ENCODE assay signal across 9 cellular contexts in genomic region chr19:10730932-10731331, GRCh38. TPM values are rescaled to one million over a fixed set of nuclear protein-coding genes. Genes with fewer than 3 reads are reported as not detected.
DNase-seq lines count a peak whose midpoint lies in the region; ATAC-seq and TF ChIP-seq lines count a peak whose summit lies in the region.
"Had no signal": no experiment of that assay in that cellular context is flagged by ENCODE, and none has a peak within 500 bp of the region (broad histone marks: within the 10 kb centered on the region; RNA-seq: fewer than 3 reads in every experiment).

No MANE protein-coding gene starts in this region.

- H3K4me1 ChIP-seq in BLaER1 (peaks cover 100% of the 10 kb centered on the region), mucosa of rectum (ENCODE audit: control insufficient read depth in 2 of 2, insufficient read depth in 2 of 2, low read length in 2 of 2) (peaks cover 23 to 47% of the 10 kb centered on the region in 2 donors)

- H3K36me3 ChIP-seq in BLaER1 (peaks cover 46% of the 10 kb centered on the region), mucosa of rectum (ENCODE audit: control insufficient read depth in 2 of 2, insufficient read depth in 2 of 2, low read length in 2 of 2) (peaks cover 5 to 16% of the 10 kb centered on the region in 2 donors)

- H3K9me3 Mint-ChIP-seq in IgD-negative memory B cell (no peaks in the 10 kb centered on the region), chondrocyte (ENCODE audit: low read depth) (no peaks in the 10 kb centered on the region)
- no peaks in the 10 kb centered on the region for H3K9me3 Mint-ChIP-seq in dendritic cell treated with granulocyte-macrophage colony-stimulating factor and Interleukin-4, amounts not matched to agents 40 ng/mL and 50 ng/mL, for 4 days

- 0 out of 2 replicates have a peak, but pooled peaks cover 5% of the 10 kb centered on the region for H4K20me1 ChIP-seq in BLaER1

- no peaks in the 10 kb centered on the region for H3K9me3 ChIP-seq in BLaER1
- no peaks in the 10 kb centered on the region for H3K9me3 ChIP-seq in mucosa of rectum (ENCODE audit: control insufficient read depth in 2 of 2, low read length in 2 of 2)

- H3K27me3 Mint-ChIP-seq in IgD-negative memory B cell (no peaks in the 10 kb centered on the region), chondrocyte (ENCODE audit: low read depth) (no peaks in the 10 kb centered on the region)
- H3K27me3 Mint-ChIP-seq in dendritic cell treated with granulocyte-macrophage colony-stimulating factor and Interleukin-4, amounts not matched to agents 40 ng/mL and 50 ng/mL, for 4 days: no peaks in the 10 kb centered on the region

- TF ChIP-seq CTCF in chondrocyte (IDR thresholded peaks at IDR 0.05): no peak

- H3K27ac ChIP-seq in BLaER1: peak overlapping the region; percentile 93
- peak overlapping the region; percentile 71 to 79 for H3K27ac ChIP-seq in mucosa of rectum (ENCODE audit: low read depth in 2 of 2, low read length in 2 of 2)

- peak overlapping the region; percentile 51 for H3K4me3 ChIP-seq in BLaER1
- H3K4me3 ChIP-seq in mucosa of rectum (ENCODE audit: low read length in 2 of 2): no peak overlapping the region

- H3K4me1 Mint-ChIP-seq in IgD-negative memory B cell (peaks cover 24 to 35% (median 25%) of the 10 kb centered on the region in 3 donors), chondrocyte (ENCODE audit: low read depth) (peaks cover 12% of the 10 kb centered on the region)
- H3K4me1 Mint-ChIP-seq in dendritic cell treated with granulocyte-macrophage colony-stimulating factor and Interleukin-4, amounts not matched to agents 40 ng/mL and 50 ng/mL, for 4 days (ENCODE audit: low read depth): peaks cover 69% of the 10 kb centered on the region

- H3K27ac Mint-ChIP-seq in IgD-negative memory B cell (peak overlapping the region; percentile 80 to 98 (median 97)), chondrocyte (ENCODE audit: unreplicated experiment) (no peak overlapping the region)
- H3K27ac Mint-ChIP-seq in dendritic cell treated with granulocyte-macrophage colony-stimulating factor and Interleukin-4, amounts not matched to agents 40 ng/mL and 50 ng/mL, for 4 days: peak overlapping the region; percentile 85

- peak overlapping the region; percentile 95 for H3K4me2 ChIP-seq in BLaER1

- H3K9ac ChIP-seq in BLaER1: peak overlapping the region; percentile 79
- H3K9ac ChIP-seq in mucosa of rectum (ENCODE audit: low read depth in 1 of 2, low read length in 2 of 2): peak overlapping the region; percentile 13 to 47

- peak overlapping the region in 3 of 4 donors; percentile 29 to 87 (median 66) for H3K4me3 Mint-ChIP-seq in IgD-negative memory B cell
- H3K4me3 Mint-ChIP-seq in dendritic cell treated with granulocyte-macrophage colony-stimulating factor and Interleukin-4, amounts not matched to agents 40 ng/mL and 50 ng/mL, for 4 days: peak overlapping the region; percentile 51
- H3K4me3 Mint-ChIP-seq in chondrocyte (ENCODE audit: unreplicated experiment): no peak overlapping the region

- ATAC-seq in HG02588 (IDR thresholded peaks at IDR 0.05; ENCODE audit: unreplicated experiment): no peak
- ATAC-seq in HG03175 (IDR thresholded peaks at IDR 0.05; ENCODE audit: unreplicated experiment): no peak

- no peak for DNase-seq in NCI-H2227 treated with DMSO at 0.1 percent for 48 hours (lab: John Stamatoyannopoulos, UW)
- DNase-seq in chondrocyte (ENCODE audit: low spot score): no peak
- DNase-seq: NCI-H1694 had no signal

- H3K36me3 Mint-ChIP-seq in IgD-negative memory B cell (peaks cover 3% of the 10 kb centered on the region), chondrocyte (ENCODE audit: low read depth) (peaks cover 1% of the 10 kb centered on the region)
- H3K36me3 Mint-ChIP-seq in dendritic cell treated with granulocyte-macrophage colony-stimulating factor and Interleukin-4, amounts not matched to agents 40 ng/mL and 50 ng/mL, for 4 days (ENCODE audit: low read depth): peaks cover 30% of the 10 kb centered on the region

- intact Hi-C loops in dendritic cell treated with granulocyte-macrophage colony-stimulating factor and Interleukin-4, amounts not matched to agents 40 ng/mL and 50 ng/mL, for 4 days (cut with micrococcal nuclease): no loop called here

- H3K27me3 ChIP-seq in BLaER1 (no peaks in the 10 kb centered on the region), mucosa of rectum (ENCODE audit: control insufficient read depth in 2 of 2, insufficient read depth in 2 of 2, low read length in 2 of 2) (no peaks in the 10 kb centered on the region)

RNA-seq across cellular contexts. Expression of gene DNM2, which starts 13.1 kb away (rescaled TPM):
- 109 TPM for polyA plus RNA-seq in IgD-negative memory B cell
- 106 to 125 TPM (median 116 TPM) in 3 replicates for total RNA-seq in chondrocyte

RNA-seq across cellular contexts. Expression of gene QTRT1, which starts 29.7 kb away (rescaled TPM):
- 53.5 TPM for polyA plus RNA-seq in IgD-negative memory B cell
- total RNA-seq in chondrocyte: 28.2 to 50.2 TPM (median 33.7 TPM) in 3 replicates
